12 cellular contexts compared by ENCODE assay signal in genomic region chr11:103844327-103845215, GRCh38.
DNase-seq lines count a peak whose midpoint lies in the region; ATAC-seq and TF ChIP-seq lines count a peak whose summit lies in the region.
"Had no signal": no experiment of that assay in that cellular context is flagged by ENCODE, and none has a peak within 500 bp of the region (broad histone marks: within the 10 kb centered on the region; RNA-seq: fewer than 3 reads in every experiment).

No MANE protein-coding gene starts in this region.

- ATAC-seq in GM19467 (IDR thresholded peaks at IDR 0.05; ENCODE audit: unreplicated experiment) (peak; percentile 97), HG02970 (IDR thresholded peaks at IDR 0.05; ENCODE audit: low FRiP score, unreplicated experiment) (peak; percentile 99), foreskin keratinocyte (no peak), Right ventricle myocardium superior (ENCODE audit: poor library complexity) (no peak)

- intact Hi-C loops in Right ventricle myocardium superior (cut with DNase I) = no loop called here

- H2AFZ ChIP-seq in Karpas-422 (ENCODE audit: low read length) = peak overlapping the region; percentile 25

- peak; percentile 8 for DNase-seq in GM13977 (ENCODE audit: low spot score)
- peak; percentile 92 for DNase-seq in Karpas-422
- DNase-seq in SK-N-DZ (ENCODE audit: low spot score) = no peak
- DNase-seq in foreskin keratinocyte = no peak
- DNase-seq in NCI-H82 treated with DMSO at 0.1 percent for 48 hours (lab: John Stamatoyannopoulos, UW; ENCODE audit: unreplicated experiment) = no peak
- DNase-seq in Right ventricle myocardium superior = no peak
- DNase-seq: GF-D8, NCI-H2171, SJCRH30 had no signal

- H4K20me1 ChIP-seq in Karpas-422 (ENCODE audit: insufficient read depth, low read depth, low read length) = no peaks in the 10 kb centered on the region

- H3K9me2 ChIP-seq in Karpas-422 (replicated peaks; ENCODE audit: insufficient read depth, low read length) = no peaks in the 10 kb centered on the region

- H3K79me2 ChIP-seq in Karpas-422 (ENCODE audit: low read length) = no peaks in the 10 kb centered on the region

- H3K9me3 ChIP-seq in Karpas-422 (ENCODE audit: low read length) = no peaks in the 10 kb centered on the region
- H3K9me3 ChIP-seq: SJCRH30, vagina had no signal

- H3K4me3 ChIP-seq in Karpas-422 (ENCODE audit: low read length) = peak overlapping the region; percentile 32
- H3K4me3 ChIP-seq: SJCRH30, vagina had no signal

- no peaks in the 10 kb centered on the region for H3K27me3 ChIP-seq in Karpas-422 (ENCODE audit: low read length)
- H3K27me3 ChIP-seq in foreskin keratinocyte = no peaks in the 10 kb centered on the region
- H3K27me3 ChIP-seq: SJCRH30, vagina had no signal

- no peaks in the 10 kb centered on the region; the same call in 1 of the 2 replicates for H3K36me3 ChIP-seq in Karpas-422 (ENCODE audit: insufficient read depth, low read length)
- H3K36me3 ChIP-seq: SJCRH30, vagina had no signal

- no peak for TF ChIP-seq CTCF in GM13977 (IDR thresholded peaks at IDR 0.05; ENCODE audit: extremely low read depth, insufficient read depth, missing control alignments)
- no peak for TF ChIP-seq CTCF in foreskin keratinocyte (conservative IDR thresholded peaks at IDR 0.05)

- peak overlapping the region; percentile 65 for H3K4me2 ChIP-seq in Karpas-422 (ENCODE audit: low read depth, low read length, poor library complexity, severe bottlenecking)

- H3K27ac ChIP-seq in Karpas-422 (ENCODE audit: low read length) (peak overlapping the region; percentile 83), foreskin keratinocyte (no peak overlapping the region)
- H3K27ac ChIP-seq: SJCRH30, vagina had no signal

- H3K4me1 ChIP-seq in Karpas-422 (ENCODE audit: low read length) (peaks cover 39% of the 10 kb centered on the region), foreskin keratinocyte (no peaks in the 10 kb centered on the region)
- H3K4me1 ChIP-seq: SJCRH30, vagina had no signal

- in situ Hi-C loops in GM13977 (cut with MboI; ENCODE audit: low pct_unique_long_range_greater_than_20kb, low sequenced_read_pairs, unreplicated experiment) = no loop called here

- peak overlapping the region; percentile 47 for H3K9ac ChIP-seq in Karpas-422 (ENCODE audit: low read length)

Comparison
In these comparisons a context has a peak if more than half of its experiments do, and no peak if none do; other contexts are left out.
1. DNase-seq: peak in GM13977 (single experiment) and Karpas-422 (single experiment); none in SK-N-DZ (single experiment), foreskin keratinocyte (0 of 2), NCI-H82 treated with DMSO at 0.1 percent for 48 hours (single experiment) and Right ventricle myocardium superior (single experiment).
2. ATAC-seq: peak in GM19467 (single experiment) and HG02970 (single experiment); none in foreskin keratinocyte (single experiment) and Right ventricle myocardium superior (single experiment).